ENCODE assay signal across 2 cellular contexts in the genomic region with DNA sequence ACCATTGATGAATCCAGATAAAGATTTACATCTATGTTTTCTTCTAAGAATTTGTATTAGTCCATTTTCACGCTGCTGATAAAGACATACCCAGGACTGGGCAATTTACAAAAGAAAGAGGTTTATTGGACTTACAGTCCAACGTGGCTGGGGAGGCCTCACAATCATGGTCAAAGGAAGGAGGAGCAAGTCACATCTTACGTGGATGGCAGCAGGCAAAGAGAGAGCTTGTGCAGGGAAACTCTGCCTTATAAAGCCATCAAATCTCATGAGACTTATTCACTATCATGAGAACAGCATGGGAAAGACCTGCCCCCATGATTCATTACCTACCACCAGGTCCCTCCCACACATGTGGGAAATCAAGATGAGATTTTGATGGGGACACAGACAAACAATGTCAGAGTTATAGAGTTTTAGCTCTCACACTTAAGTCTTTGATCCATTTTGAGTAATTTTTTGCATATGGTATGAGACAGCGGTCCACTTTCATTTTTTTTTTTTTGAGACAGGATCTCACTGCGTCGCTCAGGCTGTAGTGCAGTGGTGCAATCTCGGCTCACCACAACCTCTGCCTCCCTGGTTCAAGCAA.
TF ChIP-seq lines count a peak whose summit lies in the region.

No MANE protein-coding gene starts in this region.

TF ChIP-seq in K562, 482 proteins besides CTCF, POLR2A, EP300 and RAD21:
- TF ChIP-seq ZNF766 (CRISPR knock-in tag; conservative IDR thresholded peaks at IDR 0.05), result peak; percentile 43; the same call in 1 of the 2 replicates
- peak; percentile 96 for TF ChIP-seq ZNF431 (CRISPR knock-in tag; IDR thresholded peaks at IDR 0.05)

TF ChIP-seq in HepG2, 621 proteins besides CTCF, POLR2A, EP300 and RAD21:
- 0 out of 2 replicates have a peak, but pooled peaks have one; percentile 42 for TF ChIP-seq ZNF431 (CRISPR knock-in tag; IDR thresholded peaks at IDR 0.05; ENCODE audit: borderline replicate concordance, low read depth)
